ENCODE assay signal across 32 cellular contexts in the genomic region with DNA sequence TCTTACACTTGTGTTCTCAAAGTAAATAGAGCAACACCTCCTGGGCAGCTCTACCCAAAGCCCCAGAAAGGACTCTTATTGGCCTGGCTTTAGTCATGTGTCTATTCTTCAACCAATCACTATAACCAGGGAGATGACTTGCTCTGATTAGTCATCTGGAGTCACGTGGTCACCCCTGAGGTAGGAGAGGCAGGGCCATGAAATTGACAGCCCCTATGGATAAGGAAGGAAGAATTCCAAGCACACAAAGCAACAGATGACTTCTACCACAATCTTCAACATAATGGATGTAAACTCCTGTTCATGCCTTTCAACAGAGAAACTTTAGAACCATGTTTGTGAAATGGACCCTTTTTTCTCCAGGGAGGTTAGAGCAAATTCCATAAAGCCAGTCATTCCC. TPM values are rescaled to one million over a fixed set of nuclear protein-coding genes. Genes with fewer than 3 reads are reported as not detected.
"Had no signal": no experiment of that assay in that cellular context is flagged by ENCODE, and none has a peak within 500 bp of the region (broad histone marks: within the 10 kb centered on the region; RNA-seq: fewer than 3 reads in every experiment).

No MANE protein-coding gene starts in this region.

- ATAC-seq: activated CD8-positive, alpha-beta memory T cell treated with anti-CD3 and anti-CD28 coated beads, Interleukin-2, amount 10 ng/mL, durations not matched to agents 7 days and 5 days; activated naive CD4-positive, alpha-beta T cell treated with anti-CD3 and anti-CD28 coated beads, Interleukin-2, amount 50 U/mL, for 72 hours; activated naive CD8-positive, alpha-beta T cell treated with anti-CD3 and anti-CD28 coated beads, Interleukin-2, amount 50 U/mL, for 24 hours; body of pancreas; SK-N-SH treated with all-trans-retinoic acid at 6 μM for 48 hours had no signal

- H3K9me3 ChIP-seq: ascending aorta, body of pancreas, SJSA1 had no signal

- H3K4me3 ChIP-seq: ascending aorta, body of pancreas, coronary artery, SJSA1 had no signal

- H3K36me3 ChIP-seq: ascending aorta, SJSA1 had no signal

- H3K4me1 ChIP-seq: ascending aorta, body of pancreas, SJSA1 had no signal

- H3K27me3 ChIP-seq: ascending aorta, body of pancreas, SJSA1 had no signal

- H3K27ac ChIP-seq: ascending aorta, body of pancreas, coronary artery, SJSA1 had no signal

- DNase-seq: activated B cell treated with CpG ODN at 0.5 μM for 24 hours; activated CD4-positive, alpha-beta T cell treated with anti-CD3 and anti-CD28 coated beads for 1 hour; activated CD4-positive, alpha-beta T cell treated with anti-CD3 and anti-CD28 coated beads, Interleukin-2, amount 10 ng/mL, durations not matched to agents 24 days and 14 days; activated CD4-positive, alpha-beta T cell treated with anti-CD3 and anti-CD28 coated beads, Interleukin-2, amount 50 U/mL, for 48 hours; activated CD8-positive, alpha-beta memory T cell treated with anti-CD3 and anti-CD28 coated beads, Interleukin-2, amount 10 ng/mL, durations not matched to agents 7 days and 5 days; activated effector memory CD4-positive, alpha-beta T cell treated with Interleukin-2 at 50 U/mL for 16 hours; activated naive CD4-positive, alpha-beta T cell; activated naive CD8-positive, alpha-beta T cell treated with anti-CD3 and anti-CD28 coated beads, Interleukin-2, amount 50 U/mL, for 24 hours; activated T-cell treated with anti-CD3 and anti-CD28 coated beads, Interleukin-2, amount 50 U/mL, for 24 hours; amniotic stem cell; body of pancreas; central memory CD4-positive, alpha-beta T cell; Kasumi-1; NCI-H1092; NCI-H1436; NCI-H187; NCI-H2081; NCI-H345; NCI-H510A; NCI-H526 treated with DMSO at 0.1 percent for 48 hours; NCI-H82; Right ventricle myocardium superior; RPMI8226; SW 1271 had no signal

RNA-seq across cellular contexts. Expression of gene EYA2, which starts 24.6 kb away (rescaled TPM):
- total RNA-seq: activated CD4-positive, alpha-beta T cell treated with anti-CD3 and anti-CD28 coated beads, Interleukin-2, amount 10 ng/mL, durations not matched to agents 24 days and 14 days; activated CD8-positive, alpha-beta memory T cell treated with anti-CD3 and anti-CD28 coated beads, Interleukin-2, amount 10 ng/mL, durations not matched to agents 7 days and 5 days; activated naive CD4-positive, alpha-beta T cell treated with anti-CD3 and anti-CD28 coated beads, Interleukin-2, amount 50 U/mL, for 72 hours; activated T-helper 1 cell treated with anti-CD3 and anti-CD28 coated beads, Interleukin-12 subunit alpha, Interleukin-12 subunit beta, Interleukin-2, Interleukin-4 antibody, amounts not matched to agents 30 ng/mL and 10 ng/mL and 1 ng/mL, durations not matched to agents 14 hours and 24 hours and 36 hours; OCI-LY7; T-helper 1 cell treated with Interleukin-12 subunit alpha and Interleukin-12 subunit beta and Interleukin-4 antibody, amounts not matched to agents 30 ng/mL and 1 ng/mL, for 36 hours had no signal
